1 cellular context compared by ENCODE assay signal in the genomic region with DNA sequence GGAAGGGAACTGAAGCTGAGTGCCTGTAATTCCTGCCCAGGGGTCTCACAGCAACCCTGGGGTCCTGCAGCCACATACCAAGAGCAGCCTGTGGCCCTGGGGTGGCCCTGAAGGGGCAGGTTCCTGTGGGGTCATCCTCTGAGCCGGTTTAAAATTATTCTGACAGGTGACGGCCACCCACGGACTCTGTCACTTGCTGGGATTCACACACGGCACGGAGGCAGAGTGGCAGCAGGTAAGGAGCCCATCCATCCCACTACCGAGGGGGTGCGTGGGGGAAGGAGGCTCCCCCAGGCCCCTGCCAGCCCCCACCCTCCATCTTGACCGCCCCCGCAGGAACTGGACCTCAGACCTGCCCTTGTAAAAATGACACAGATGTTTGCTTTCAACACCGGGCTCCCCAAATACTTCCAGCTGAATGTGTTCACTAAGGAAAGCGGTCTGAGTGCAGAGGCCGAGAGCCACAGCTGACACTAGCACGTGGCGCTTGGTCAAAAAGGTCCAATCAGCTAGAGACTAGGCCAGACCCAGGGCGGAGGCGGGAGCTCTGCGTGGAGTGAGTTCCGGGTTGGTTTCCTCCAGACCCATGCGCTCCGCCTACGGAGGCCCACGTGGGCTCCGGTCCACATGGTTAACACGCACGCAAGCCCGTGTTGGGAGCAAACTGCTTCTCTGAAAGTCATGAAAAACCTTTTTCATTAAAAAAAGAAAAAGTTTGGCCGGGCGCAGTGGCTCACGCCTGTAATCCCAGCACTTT.
TF ChIP-seq lines count a peak whose summit lies in the region.

No MANE protein-coding gene starts in this region.

TF ChIP-seq in HepG2, 621 proteins besides CTCF, POLR2A, EP300 and RAD21 (continued from another document and continues in another):
- TF ChIP-seq ZBED4 (CRISPR knock-in tag; IDR thresholded peaks at IDR 0.05; ENCODE audit: borderline replicate concordance) (no peak), RFX1 (IDR thresholded peaks at IDR 0.05) (no peak), PRMT3 (CRISPR knock-in tag; IDR thresholded peaks at IDR 0.05; ENCODE audit: borderline replicate concordance, low read depth) (no peak), ZNF513 (CRISPR knock-in tag; conservative IDR thresholded peaks at IDR 0.05) (no peak), AGO2 (optimal IDR thresholded peaks at IDR 0.05; ENCODE audit: low read depth, low read length) (no peak), SMYD3 (CRISPR knock-in tag; IDR thresholded peaks at IDR 0.05) (no peak), ZNF234 (CRISPR knock-in tag; conservative IDR thresholded peaks at IDR 0.05) (no peak), STAT5B (CRISPR knock-in tag; IDR thresholded peaks at IDR 0.05) (no peak), HOXA5 (CRISPR knock-in tag; IDR thresholded peaks at IDR 0.05) (no peak), BCLAF1 (IDR thresholded peaks at IDR 0.05) (no peak), ZNF383 (CRISPR knock-in tag; IDR thresholded peaks at IDR 0.05; ENCODE audit: borderline replicate concordance) (no peak), ZNF788 (CRISPR knock-in tag; IDR thresholded peaks at IDR 0.05; ENCODE audit: borderline replicate concordance) (no peak), ZNF557 (CRISPR knock-in tag; IDR thresholded peaks at IDR 0.05) (no peak), ZSCAN29 (CRISPR knock-in tag; conservative IDR thresholded peaks at IDR 0.05) (no peak), AKAP8 (CRISPR knock-in tag; IDR thresholded peaks at IDR 0.05) (no peak), THAP7 (CRISPR knock-in tag; IDR thresholded peaks at IDR 0.05) (no peak), ZNF24 (IDR thresholded peaks at IDR 0.05) (no peak), ZNF331 (CRISPR knock-in tag; IDR thresholded peaks at IDR 0.05) (0 out of 2 replicates have a peak, but pooled peaks have one; percentile 13), ZNF343 (CRISPR knock-in tag; IDR thresholded peaks at IDR 0.05) (no peak), RBFOX2 (IDR thresholded peaks at IDR 0.05; ENCODE audit: low read depth, low read length) (no peak), BHLHE40 (IDR thresholded peaks at IDR 0.05; ENCODE audit: low read length) (no peak), SIX1 (CRISPR knock-in tag; IDR thresholded peaks at IDR 0.05; ENCODE audit: borderline replicate concordance) (no peak), RFX3 (CRISPR knock-in tag; IDR thresholded peaks at IDR 0.05) (no peak), ZBTB21 (CRISPR knock-in tag; IDR thresholded peaks at IDR 0.05) (no peak), MTERF4 (CRISPR knock-in tag; IDR thresholded peaks at IDR 0.05) (peak; percentile 49; the same call in 1 of the 2 replicates), MATR3 (CRISPR knock-in tag; IDR thresholded peaks at IDR 0.05) (no peak), ZNF274 (CRISPR knock-in tag; IDR thresholded peaks at IDR 0.05) (no peak), ONECUT2 (CRISPR knock-in tag; IDR thresholded peaks at IDR 0.05) (no peak), ZNF629 (CRISPR knock-in tag; conservative IDR thresholded peaks at IDR 0.05) (no peak), ZNF263 (CRISPR knock-in tag; IDR thresholded peaks at IDR 0.05) (no peak), CREM (IDR thresholded peaks at IDR 0.05) (no peak), CREM (CRISPR knock-in tag; IDR thresholded peaks at IDR 0.05) (no peak), SMAD9 (CRISPR knock-in tag; IDR thresholded peaks at IDR 0.05) (no peak), THAP11 (CRISPR knock-in tag; IDR thresholded peaks at IDR 0.05) (peak; percentile 48), KDM2A (CRISPR knock-in tag; IDR thresholded peaks at IDR 0.05; ENCODE audit: borderline replicate concordance, low read depth) (no peak; the same call in 1 of the 2 replicates)
- TF ChIP-seq, protein P1, sequence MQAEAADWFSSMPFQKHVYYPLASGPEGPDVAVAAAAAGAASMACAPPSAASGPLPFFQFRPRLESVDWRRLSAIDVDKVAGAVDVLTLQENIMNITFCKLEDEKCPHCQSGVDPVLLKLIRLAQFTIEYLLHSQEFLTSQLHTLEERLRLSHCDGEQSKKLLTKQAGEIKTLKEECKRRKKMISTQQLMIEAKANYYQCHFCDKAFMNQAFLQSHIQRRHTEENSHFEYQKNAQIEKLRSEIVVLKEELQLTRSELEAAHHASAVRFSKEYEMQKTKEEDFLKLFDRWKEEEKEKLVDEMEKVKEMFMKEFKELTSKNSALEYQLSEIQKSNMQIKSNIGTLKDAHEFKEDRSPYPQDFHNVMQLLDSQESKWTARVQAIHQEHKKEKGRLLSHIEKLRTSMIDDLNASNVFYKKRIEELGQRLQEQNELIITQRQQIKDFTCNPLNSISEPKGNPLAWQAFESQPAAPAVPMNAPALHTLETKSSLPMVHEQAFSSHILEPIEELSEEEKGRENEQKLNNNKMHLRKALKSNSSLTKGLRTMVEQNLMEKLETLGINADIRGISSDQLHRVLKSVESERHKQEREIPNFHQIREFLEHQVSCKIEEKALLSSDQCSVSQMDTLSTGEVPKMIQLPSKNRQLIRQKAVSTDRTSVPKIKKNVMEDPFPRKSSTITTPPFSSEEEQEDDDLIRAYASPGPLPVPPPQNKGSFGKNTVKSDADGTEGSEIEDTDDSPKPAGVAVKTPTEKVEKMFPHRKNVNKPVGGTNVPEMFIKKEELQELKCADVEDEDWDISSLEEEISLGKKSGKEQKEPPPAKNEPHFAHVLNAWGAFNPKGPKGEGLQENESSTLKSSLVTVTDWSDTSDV (CRISPR knock-in tag; IDR thresholded peaks at IDR 0.05) = no peak
- TF ChIP-seq, protein P2, sequence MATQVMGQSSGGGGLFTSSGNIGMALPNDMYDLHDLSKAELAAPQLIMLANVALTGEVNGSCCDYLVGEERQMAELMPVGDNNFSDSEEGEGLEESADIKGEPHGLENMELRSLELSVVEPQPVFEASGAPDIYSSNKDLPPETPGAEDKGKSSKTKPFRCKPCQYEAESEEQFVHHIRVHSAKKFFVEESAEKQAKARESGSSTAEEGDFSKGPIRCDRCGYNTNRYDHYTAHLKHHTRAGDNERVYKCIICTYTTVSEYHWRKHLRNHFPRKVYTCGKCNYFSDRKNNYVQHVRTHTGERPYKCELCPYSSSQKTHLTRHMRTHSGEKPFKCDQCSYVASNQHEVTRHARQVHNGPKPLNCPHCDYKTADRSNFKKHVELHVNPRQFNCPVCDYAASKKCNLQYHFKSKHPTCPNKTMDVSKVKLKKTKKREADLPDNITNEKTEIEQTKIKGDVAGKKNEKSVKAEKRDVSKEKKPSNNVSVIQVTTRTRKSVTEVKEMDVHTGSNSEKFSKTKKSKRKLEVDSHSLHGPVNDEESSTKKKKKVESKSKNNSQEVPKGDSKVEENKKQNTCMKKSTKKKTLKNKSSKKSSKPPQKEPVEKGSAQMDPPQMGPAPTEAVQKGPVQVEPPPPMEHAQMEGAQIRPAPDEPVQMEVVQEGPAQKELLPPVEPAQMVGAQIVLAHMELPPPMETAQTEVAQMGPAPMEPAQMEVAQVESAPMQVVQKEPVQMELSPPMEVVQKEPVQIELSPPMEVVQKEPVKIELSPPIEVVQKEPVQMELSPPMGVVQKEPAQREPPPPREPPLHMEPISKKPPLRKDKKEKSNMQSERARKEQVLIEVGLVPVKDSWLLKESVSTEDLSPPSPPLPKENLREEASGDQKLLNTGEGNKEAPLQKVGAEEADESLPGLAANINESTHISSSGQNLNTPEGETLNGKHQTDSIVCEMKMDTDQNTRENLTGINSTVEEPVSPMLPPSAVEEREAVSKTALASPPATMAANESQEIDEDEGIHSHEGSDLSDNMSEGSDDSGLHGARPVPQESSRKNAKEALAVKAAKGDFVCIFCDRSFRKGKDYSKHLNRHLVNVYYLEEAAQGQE (IDR thresholded peaks at IDR 0.05; ENCODE audit: borderline replicate concordance in 1 of 2, low read depth in 1 of 2, low read length in 2 of 2) = no peak
- TF ChIP-seq, protein P3, sequence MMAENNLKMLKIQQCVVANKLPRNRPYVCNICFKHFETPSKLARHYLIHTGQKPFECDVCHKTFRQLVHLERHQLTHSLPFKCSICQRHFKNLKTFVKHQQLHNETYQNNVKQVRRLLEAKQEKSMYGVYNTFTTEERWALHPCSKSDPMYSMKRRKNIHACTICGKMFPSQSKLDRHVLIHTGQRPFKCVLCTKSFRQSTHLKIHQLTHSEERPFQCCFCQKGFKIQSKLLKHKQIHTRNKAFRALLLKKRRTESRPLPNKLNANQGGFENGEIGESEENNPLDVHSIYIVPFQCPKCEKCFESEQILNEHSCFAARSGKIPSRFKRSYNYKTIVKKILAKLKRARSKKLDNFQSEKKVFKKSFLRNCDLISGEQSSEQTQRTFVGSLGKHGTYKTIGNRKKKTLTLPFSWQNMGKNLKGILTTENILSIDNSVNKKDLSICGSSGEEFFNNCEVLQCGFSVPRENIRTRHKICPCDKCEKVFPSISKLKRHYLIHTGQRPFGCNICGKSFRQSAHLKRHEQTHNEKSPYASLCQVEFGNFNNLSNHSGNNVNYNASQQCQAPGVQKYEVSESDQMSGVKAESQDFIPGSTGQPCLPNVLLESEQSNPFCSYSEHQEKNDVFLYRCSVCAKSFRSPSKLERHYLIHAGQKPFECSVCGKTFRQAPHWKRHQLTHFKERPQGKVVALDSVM (CRISPR knock-in tag; IDR thresholded peaks at IDR 0.05) = no peak
- TF ChIP-seq, protein P4, sequence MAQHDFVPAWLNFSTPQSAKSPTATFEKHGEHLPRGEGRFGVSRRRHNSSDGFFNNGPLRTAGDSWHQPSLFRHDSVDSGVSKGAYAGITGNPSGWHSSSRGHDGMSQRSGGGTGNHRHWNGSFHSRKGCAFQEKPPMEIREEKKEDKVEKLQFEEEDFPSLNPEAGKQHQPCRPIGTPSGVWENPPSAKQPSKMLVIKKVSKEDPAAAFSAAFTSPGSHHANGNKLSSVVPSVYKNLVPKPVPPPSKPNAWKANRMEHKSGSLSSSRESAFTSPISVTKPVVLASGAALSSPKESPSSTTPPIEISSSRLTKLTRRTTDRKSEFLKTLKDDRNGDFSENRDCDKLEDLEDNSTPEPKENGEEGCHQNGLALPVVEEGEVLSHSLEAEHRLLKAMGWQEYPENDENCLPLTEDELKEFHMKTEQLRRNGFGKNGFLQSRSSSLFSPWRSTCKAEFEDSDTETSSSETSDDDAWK (CRISPR knock-in tag; IDR thresholded peaks at IDR 0.05) = no peak
